In the genomic region with DNA sequence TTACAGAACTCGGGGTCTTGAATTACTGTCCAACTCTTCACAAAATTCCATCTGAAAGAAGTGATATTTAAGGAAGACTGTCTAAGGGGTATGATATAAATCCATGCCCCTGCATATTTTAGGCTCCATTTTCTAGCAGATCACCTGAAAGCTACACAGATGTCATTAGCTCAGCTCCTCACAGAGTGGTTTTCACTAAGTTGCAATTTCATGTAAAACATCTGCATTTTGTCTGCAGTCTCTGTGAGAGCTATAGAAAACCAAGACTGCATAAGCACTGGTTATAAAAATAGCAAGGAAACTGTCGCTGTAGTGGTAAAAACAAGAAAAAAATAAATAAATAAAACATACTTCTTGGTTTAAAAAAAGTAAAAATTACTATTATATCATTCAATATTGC, we compare ENCODE assay signal across 17 cellular contexts.
A peak's percentile ranks its signal among the peaks of the same experiment; 100 is the strongest.
DNase-seq lines count a peak whose midpoint lies in the region; ATAC-seq and TF ChIP-seq lines count a peak whose summit lies in the region.
"Had no signal": no experiment of that assay in that cellular context is flagged by ENCODE, and none has a peak within 500 bp of the region (broad histone marks: within the 10 kb centered on the region; RNA-seq: fewer than 3 reads in every experiment).

No MANE protein-coding gene starts in this region.

- H3F3A ChIP-seq in smooth muscle cell (ENCODE audit: low read depth) = peaks cover 21% of the 10 kb centered on the region
- H3F3A ChIP-seq in PC-9 (ENCODE audit: insufficient read depth, low read depth) = no peaks in the 10 kb centered on the region

- DNase-seq in left ventricle myocardium inferior (no peak), left ventricle myocardium superior (no peak), esophagus muscularis mucosa (ENCODE audit: extremely low spot score) (no peak), smooth muscle cell (lab: John Stamatoyannopoulos, UW; ENCODE audit: unreplicated experiment) (no peak), uterus (no peak), NCI-H524 treated with DMSO at 0.1 percent for 48 hours (lab: John Stamatoyannopoulos, UW) (no peak), PC-9 (no peak)
- no peak for DNase-seq in activated naive CD4-positive, alpha-beta T cell (lab: John Stamatoyannopoulos, UW)
- DNase-seq: AML-193; CD4-positive, alpha-beta memory T cell; DMS153; DMS79; GDM1; HCEC 1CT had no signal

- H3K4me2 ChIP-seq in smooth muscle cell (no peak overlapping the region), PC-9 (no peak overlapping the region)
- H3K4me2 ChIP-seq: A549 had no signal

- TF ChIP-seq POLR2A in esophagus muscularis mucosa (IDR thresholded peaks at IDR 0.05; ENCODE audit: low read depth) (no peak), uterus (IDR thresholded peaks at IDR 0.05) (no peak)

- H3K4me3 ChIP-seq in left ventricle myocardium inferior = no peak overlapping the region
- H3K4me3 ChIP-seq in esophagus muscularis mucosa = no peak overlapping the region
- H3K4me3 ChIP-seq in smooth muscle cell = no peak overlapping the region
- H3K4me3 ChIP-seq in uterus = no peak overlapping the region
- H3K4me3 ChIP-seq in PC-9 = no peak overlapping the region
- H3K4me3 ChIP-seq: A549, GM23338 had no signal

- no TSS peak for BruUV-seq in PC-9 (replicated peaks; lab: Mats Ljungman, UMichigan)

- intact Hi-C loops in left ventricle myocardium inferior (cut with micrococcal nuclease) (no loop called here), left ventricle myocardium superior (cut with micrococcal nuclease) (no loop called here), esophagus muscularis mucosa (cut with DNase I) (no loop called here), uterus (cut with DNase I; ENCODE audit: low total_unique reads) (no loop called here), PC-9 (cut with micrococcal nuclease; ENCODE audit: unreplicated experiment) (no loop called here)

- H3K27me3 ChIP-seq in left ventricle myocardium inferior (ENCODE audit: low read depth) (no peaks in the 10 kb centered on the region), esophagus muscularis mucosa (no peaks in the 10 kb centered on the region), smooth muscle cell (ENCODE audit: low read depth) (no peaks in the 10 kb centered on the region), uterus (no peaks in the 10 kb centered on the region), PC-9 (ENCODE audit: insufficient read depth, low read depth) (no peaks in the 10 kb centered on the region)

- CTCF ChIA-PET in PC-9 (lab: Charles Lee) = no interaction called here

- peak overlapping the region; percentile 56 for H3K27ac ChIP-seq in left ventricle myocardium inferior (replicated peaks)
- H3K27ac ChIP-seq in esophagus muscularis mucosa (replicated peaks in 1 of 4) = peak overlapping the region; percentile 53 to 83 (median 71)
- H3K27ac ChIP-seq in smooth muscle cell (ENCODE audit: low read depth) = peak overlapping the region; percentile 45
- peak overlapping the region; percentile 69 to 74 for H3K27ac ChIP-seq in uterus
- no peak overlapping the region for H3K27ac ChIP-seq in PC-9
- H3K27ac ChIP-seq: 22Rv1, A549 had no signal

- no peak for TF ChIP-seq CTCF in left ventricle myocardium inferior (IDR thresholded peaks at IDR 0.05; ENCODE audit: borderline replicate concordance)
- no peak for TF ChIP-seq CTCF in esophagus muscularis mucosa (IDR thresholded peaks at IDR 0.05)
- no peak for TF ChIP-seq CTCF in smooth muscle cell (IDR thresholded peaks at IDR 0.05; ENCODE audit: borderline replicate concordance, insufficient read depth, poor library complexity, severe bottlenecking)
- no peak for TF ChIP-seq CTCF in uterus (IDR thresholded peaks at IDR 0.05)
- TF ChIP-seq CTCF in PC-9 (conservative IDR thresholded peaks at IDR 0.05) = no peak

- no peak for TF ChIP-seq EP300 in esophagus muscularis mucosa (IDR thresholded peaks at IDR 0.05)

- WGBS in esophagus muscularis mucosa = 73% methylated on average over 2 of the region's 2 CpGs
- 91% methylated on average over 2 of the region's 2 CpGs for WGBS in smooth muscle cell (ENCODE audit: low lambda C conversion rate)

- H4K20me1 ChIP-seq in smooth muscle cell (ENCODE audit: low read depth) = peaks cover 100% of the 10 kb centered on the region
- no peaks in the 10 kb centered on the region for H4K20me1 ChIP-seq in PC-9 (ENCODE audit: insufficient read depth)

- POLR2A ChIA-PET in PC-9 (lab: Charles Lee; ENCODE audit: unreplicated experiment) = no interaction called here

- H3K36me3 ChIP-seq in left ventricle myocardium inferior (no peaks in the 10 kb centered on the region), esophagus muscularis mucosa (no peaks in the 10 kb centered on the region), smooth muscle cell (ENCODE audit: low read depth) (peaks cover 3% of the 10 kb centered on the region), uterus (no peaks in the 10 kb centered on the region), PC-9 (ENCODE audit: low read depth) (no peaks in the 10 kb centered on the region)

- H3K4me1 ChIP-seq in left ventricle myocardium inferior (peaks cover 78% of the 10 kb centered on the region), esophagus muscularis mucosa (peaks cover 52 to 98% (median 94%) of the 10 kb centered on the region in 4 donors), smooth muscle cell (ENCODE audit: low read depth) (no peaks in the 10 kb centered on the region), uterus (peaks cover 14 to 24% of the 10 kb centered on the region in 2 donors), PC-9 (replicated peaks; ENCODE audit: insufficient read depth) (no peaks in the 10 kb centered on the region)
- H3K4me1 ChIP-seq: A549 had no signal

- H2AFZ ChIP-seq in smooth muscle cell (ENCODE audit: low read depth) (no peak overlapping the region), PC-9 (no peak overlapping the region)
- H2AFZ ChIP-seq: GM23338 had no signal

- no peaks in the 10 kb centered on the region for H3K9me3 ChIP-seq in left ventricle myocardium inferior (replicated peaks)
- H3K9me3 ChIP-seq in esophagus muscularis mucosa = no peaks in the 10 kb centered on the region
- H3K9me3 ChIP-seq in smooth muscle cell (replicated peaks; ENCODE audit: low read depth) = no peaks in the 10 kb centered on the region
- H3K9me3 ChIP-seq in uterus = no peaks in the 10 kb centered on the region
- no peaks in the 10 kb centered on the region for H3K9me3 ChIP-seq in PC-9 (ENCODE audit: insufficient read depth, low read depth)
- H3K9me3 ChIP-seq: A549 had no signal

- ATAC-seq in left ventricle myocardium superior = no peak
- ATAC-seq: A549 had no signal

- no peaks in the 10 kb centered on the region for H3K9me2 ChIP-seq in PC-9 (ENCODE audit: insufficient read depth)

- no peak overlapping the region for H3K9ac ChIP-seq in smooth muscle cell (ENCODE audit: low read depth)

- H3K79me2 ChIP-seq in smooth muscle cell (ENCODE audit: low read depth) = peaks cover 98% of the 10 kb centered on the region
- no peaks in the 10 kb centered on the region for H3K79me2 ChIP-seq in PC-9 (ENCODE audit: low read depth)
